16 cellular contexts compared by ENCODE assay signal in the genomic region with DNA sequence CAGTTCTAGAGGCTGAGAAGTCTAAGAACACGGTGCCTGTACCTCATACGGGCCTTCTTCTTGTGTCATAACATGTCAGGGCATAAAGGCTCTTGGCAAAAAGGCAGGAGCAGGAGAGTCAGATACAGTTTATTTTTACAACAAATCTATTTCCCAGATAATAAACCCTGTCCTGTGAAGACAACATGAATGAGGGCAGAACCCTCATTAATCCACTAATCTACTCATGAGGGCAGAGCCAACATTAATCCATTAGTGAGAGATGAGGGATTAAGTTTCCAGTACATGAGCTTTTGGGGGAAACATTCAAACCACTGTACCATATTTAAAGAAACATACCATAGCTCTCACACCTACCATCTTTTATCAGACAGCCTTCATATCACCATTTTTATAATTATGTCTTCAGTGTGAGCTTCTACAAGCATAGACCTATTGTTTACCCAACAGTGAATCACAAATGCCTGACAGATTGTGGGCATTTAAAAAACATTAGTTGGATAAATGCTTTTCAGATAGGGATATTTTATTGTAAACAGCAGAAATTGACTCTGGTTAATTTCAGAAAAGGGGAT.
"Had no signal": no experiment of that assay in that cellular context is flagged by ENCODE, and none has a peak within 500 bp of the region (broad histone marks: within the 10 kb centered on the region; RNA-seq: fewer than 3 reads in every experiment).

No MANE protein-coding gene starts in this region.

- H3K36me3 ChIP-seq: sigmoid colon had no signal

- ATAC-seq: activated CD4-positive, alpha-beta T cell treated with anti-CD3 and anti-CD28 coated beads for 36 hours; mucosa of descending colon; naive thymus-derived CD4-positive, alpha-beta T cell; stimulated activated effector memory CD8-positive, alpha-beta T cell treated with anti-CD3 and anti-CD28 coated beads, Interleukin-12 subunit alpha, Interleukin-12 subunit beta, amount 100 ng/mL, for 72 hours; T-helper 17 cell had no signal

- H3K4me3 Mint-ChIP-seq: activated CD4-positive, alpha-beta memory T cell treated with anti-CD3 and anti-CD28 coated beads, Interleukin-2, amount 10 ng/mL, durations not matched to agents 7 days and 5 days; activated CD4-positive, alpha-beta T cell treated with anti-CD3 and anti-CD28 coated beads for 36 hours; activated T-cell treated with anti-CD3 and anti-CD28 coated beads, Interleukin-2, amount 50 U/mL, for 24 hours; naive thymus-derived CD4-positive, alpha-beta T cell; stimulated activated effector memory CD8-positive, alpha-beta T cell treated with anti-CD3 and anti-CD28 coated beads, Interleukin-12 subunit alpha, Interleukin-12 subunit beta, amount 100 ng/mL, for 72 hours; T-helper 17 cell had no signal

- H3K4me3 ChIP-seq: mucosa of descending colon, sigmoid colon had no signal

- H3K27me3 Mint-ChIP-seq: activated CD4-positive, alpha-beta memory T cell treated with anti-CD3 and anti-CD28 coated beads, Interleukin-2, amount 10 ng/mL, durations not matched to agents 7 days and 5 days; activated CD4-positive, alpha-beta T cell treated with anti-CD3 and anti-CD28 coated beads for 36 hours; T-helper 17 cell had no signal

- H3K9me3 Mint-ChIP-seq: activated CD4-positive, alpha-beta memory T cell treated with anti-CD3 and anti-CD28 coated beads, Interleukin-2, amount 10 ng/mL, durations not matched to agents 7 days and 5 days had no signal

- H3K4me1 Mint-ChIP-seq: activated CD4-positive, alpha-beta memory T cell treated with anti-CD3 and anti-CD28 coated beads, Interleukin-2, amount 10 ng/mL, durations not matched to agents 7 days and 5 days; activated CD4-positive, alpha-beta T cell treated with anti-CD3 and anti-CD28 coated beads for 36 hours; naive thymus-derived CD4-positive, alpha-beta T cell; stimulated activated effector memory CD8-positive, alpha-beta T cell treated with anti-CD3 and anti-CD28 coated beads, Interleukin-12 subunit alpha, Interleukin-12 subunit beta, amount 100 ng/mL, for 72 hours; T-helper 17 cell had no signal

- H3K27ac ChIP-seq: parathyroid adenoma, sigmoid colon had no signal

- H3K36me3 Mint-ChIP-seq: stimulated activated effector memory CD8-positive, alpha-beta T cell treated with anti-CD3 and anti-CD28 coated beads, Interleukin-12 subunit alpha, Interleukin-12 subunit beta, amount 100 ng/mL, for 72 hours had no signal

- H3K27me3 ChIP-seq: sigmoid colon had no signal

- DNase-seq: activated CD4-positive, alpha-beta memory T cell treated with anti-CD3 and anti-CD28 coated beads, Interleukin-2, amount 10 ng/mL, durations not matched to agents 7 days and 5 days; activated CD4-positive, alpha-beta T cell treated with anti-CD3 and anti-CD28 coated beads for 36 hours; activated effector memory CD4-positive, alpha-beta T cell treated with Interleukin-2 at 50 U/mL for 16 hours; activated naive CD4-positive, alpha-beta T cell treated with anti-CD3 and anti-CD28 coated beads, Interleukin-2, amount 50 U/mL, for 16 hours; activated T-cell treated with anti-CD3 and anti-CD28 coated beads, Interleukin-2, amount 50 U/mL, for 24 hours; central memory CD4-positive, alpha-beta T cell; cortex of kidney; effector CD8-positive, alpha-beta T cell; foreskin melanocyte; mucosa of descending colon; naive thymus-derived CD4-positive, alpha-beta T cell; sigmoid colon; stimulated activated CD4-positive, alpha-beta T cell treated with anti-CD3 and anti-CD28 coated beads, Interleukin-2, amount 100 ng/mL, for 24 hours; T-helper 17 cell had no signal

- H3K9me3 ChIP-seq: mucosa of descending colon had no signal

- H3K4me1 ChIP-seq: parathyroid adenoma had no signal

- H3K27ac Mint-ChIP-seq: activated CD4-positive, alpha-beta memory T cell treated with anti-CD3 and anti-CD28 coated beads, Interleukin-2, amount 10 ng/mL, durations not matched to agents 7 days and 5 days; activated CD4-positive, alpha-beta T cell treated with anti-CD3 and anti-CD28 coated beads for 36 hours; activated T-cell treated with anti-CD3 and anti-CD28 coated beads, Interleukin-2, amount 50 U/mL, for 24 hours; naive thymus-derived CD4-positive, alpha-beta T cell; stimulated activated effector memory CD8-positive, alpha-beta T cell treated with anti-CD3 and anti-CD28 coated beads, Interleukin-12 subunit alpha, Interleukin-12 subunit beta, amount 100 ng/mL, for 72 hours; T-helper 17 cell had no signal
